ENCODE assay signal across 1 cellular context in the genomic region with DNA sequence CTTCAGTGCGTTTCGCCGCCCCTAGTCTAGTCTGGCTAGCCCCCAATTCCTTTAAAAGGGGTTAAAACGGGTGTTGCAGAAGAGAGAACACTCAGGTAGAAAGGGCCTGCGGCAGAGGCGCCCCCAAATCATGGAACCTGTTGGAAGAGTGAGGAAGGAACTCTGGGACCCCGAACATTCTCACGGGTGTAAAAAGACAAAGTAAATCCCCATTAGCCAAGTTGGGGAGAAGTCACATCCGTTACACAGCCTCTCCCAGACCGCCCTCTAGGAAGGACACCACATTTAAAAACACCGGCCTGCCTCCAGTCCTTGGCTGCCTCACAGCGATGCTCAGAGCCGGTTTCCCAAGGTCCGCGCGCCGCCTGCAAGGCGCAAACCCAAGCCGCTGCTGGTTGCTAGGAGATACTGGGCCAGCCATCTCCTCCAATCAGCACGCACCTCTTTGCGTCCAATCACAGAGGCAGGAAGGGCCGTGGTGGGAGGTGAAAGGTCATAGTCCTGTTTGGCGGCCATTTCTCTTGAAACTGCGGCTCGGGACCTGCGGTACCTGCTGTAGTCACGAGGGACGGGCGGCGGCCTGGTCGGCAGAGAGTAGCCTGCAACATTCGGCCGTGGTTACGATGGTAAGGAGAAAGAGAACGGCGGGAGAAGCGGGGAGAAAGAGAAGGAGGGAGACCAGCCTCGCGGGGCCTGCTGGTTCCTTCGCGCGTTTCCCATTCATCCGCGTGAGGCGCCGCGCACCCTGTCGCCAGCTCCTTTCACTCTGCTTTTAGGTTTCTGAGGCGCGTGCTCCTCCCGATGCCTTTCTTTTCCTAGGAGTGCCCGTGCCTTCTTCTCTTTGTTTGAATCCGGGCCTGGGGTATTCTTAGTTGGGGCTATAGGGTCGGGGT.
A peak's percentile ranks its signal among the peaks of the same experiment; 100 is the strongest.
TF ChIP-seq lines count a peak whose summit lies in the region.

A gene (plus strand): TSS at position 502 of the 893 bp plus-strand sequence. CDS start 122 bp downstream, at position 624.

TF ChIP-seq in HepG2, 621 proteins besides CTCF, POLR2A, EP300 and RAD21 (continued from another document and continues in another):
- TF ChIP-seq, protein P1, sequence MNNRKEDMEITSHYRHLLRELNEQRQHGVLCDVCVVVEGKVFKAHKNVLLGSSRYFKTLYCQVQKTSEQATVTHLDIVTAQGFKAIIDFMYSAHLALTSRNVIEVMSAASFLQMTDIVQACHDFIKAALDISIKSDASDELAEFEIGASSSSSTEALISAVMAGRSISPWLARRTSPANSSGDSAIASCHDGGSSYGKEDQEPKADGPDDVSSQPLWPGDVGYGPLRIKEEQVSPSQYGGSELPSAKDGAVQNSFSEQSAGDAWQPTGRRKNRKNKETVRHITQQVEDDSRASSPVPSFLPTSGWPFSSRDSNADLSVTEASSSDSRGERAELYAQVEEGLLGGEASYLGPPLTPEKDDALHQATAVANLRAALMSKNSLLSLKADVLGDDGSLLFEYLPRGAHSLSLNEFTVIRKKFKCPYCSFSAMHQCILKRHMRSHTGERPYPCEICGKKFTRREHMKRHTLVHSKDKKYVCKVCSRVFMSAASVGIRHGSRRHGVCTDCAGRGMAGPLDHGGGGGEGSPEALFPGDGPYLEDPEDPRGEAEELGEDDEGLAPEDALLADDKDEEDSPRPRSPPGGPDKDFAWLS (CRISPR knock-in tag; IDR thresholded peaks at IDR 0.05; ENCODE audit: borderline replicate concordance): no peak
- TF ChIP-seq SMC3 (IDR thresholded peaks at IDR 0.05; ENCODE audit: low read length) (no peak), GZF1 (CRISPR knock-in tag; IDR thresholded peaks at IDR 0.05) (0 out of 2 replicates have a peak, but pooled peaks have one; percentile 65), SOX6 (IDR thresholded peaks at IDR 0.05) (no peak), SOX6 (CRISPR knock-in tag; IDR thresholded peaks at IDR 0.05) (peak; percentile 61; the same call in 1 of the 2 replicates), ATF7-NPFF (CRISPR knock-in tag; IDR thresholded peaks at IDR 0.05; ENCODE audit: low read depth) (no peak), ZSCAN30 (CRISPR knock-in tag; IDR thresholded peaks at IDR 0.05) (no peak), PAWR (CRISPR knock-in tag; IDR thresholded peaks at IDR 0.05; ENCODE audit: borderline replicate concordance) (no peak), PRMT3 (CRISPR knock-in tag; IDR thresholded peaks at IDR 0.05; ENCODE audit: borderline replicate concordance, low read depth) (no peak), ZNF501 (CRISPR knock-in tag; IDR thresholded peaks at IDR 0.05) (peak; percentile 85), ZNF703 (CRISPR knock-in tag; IDR thresholded peaks at IDR 0.05; ENCODE audit: borderline replicate concordance) (no peak), ZNF567 (CRISPR knock-in tag; IDR thresholded peaks at IDR 0.05; ENCODE audit: borderline replicate concordance) (no peak; the same call in 1 of the 2 replicates), JDP2 (CRISPR knock-in tag; IDR thresholded peaks at IDR 0.05; ENCODE audit: borderline replicate concordance) (no peak), ZSCAN20 (CRISPR knock-in tag; IDR thresholded peaks at IDR 0.05; ENCODE audit: borderline replicate concordance) (0 out of 2 replicates have a peak, but pooled peaks have one; percentile 42), JUND (CRISPR knock-in tag; IDR thresholded peaks at IDR 0.05) (no peak), ZNF616 (CRISPR knock-in tag; IDR thresholded peaks at IDR 0.05; ENCODE audit: low read depth) (no peak), SMYD3 (CRISPR knock-in tag; IDR thresholded peaks at IDR 0.05) (0 out of 2 replicates have a peak, but pooled peaks have one; percentile 17), NKX3-1 (CRISPR knock-in tag; IDR thresholded peaks at IDR 0.05) (peak; percentile 63; the same call in 1 of the 2 replicates), ARNT (IDR thresholded peaks at IDR 0.05) (no peak), ZNF547 (CRISPR knock-in tag; IDR thresholded peaks at IDR 0.05) (0 out of 2 replicates have a peak, but pooled peaks have one; percentile 43), ZNF891 (CRISPR knock-in tag; IDR thresholded peaks at IDR 0.05) (peak; percentile 63; the same call in 1 of the 2 replicates), ZNF292 (CRISPR knock-in tag; IDR thresholded peaks at IDR 0.05; ENCODE audit: borderline replicate concordance, low read depth) (peak; percentile 62; the same call in 1 of the 2 replicates)
- TF ChIP-seq, protein P2, sequence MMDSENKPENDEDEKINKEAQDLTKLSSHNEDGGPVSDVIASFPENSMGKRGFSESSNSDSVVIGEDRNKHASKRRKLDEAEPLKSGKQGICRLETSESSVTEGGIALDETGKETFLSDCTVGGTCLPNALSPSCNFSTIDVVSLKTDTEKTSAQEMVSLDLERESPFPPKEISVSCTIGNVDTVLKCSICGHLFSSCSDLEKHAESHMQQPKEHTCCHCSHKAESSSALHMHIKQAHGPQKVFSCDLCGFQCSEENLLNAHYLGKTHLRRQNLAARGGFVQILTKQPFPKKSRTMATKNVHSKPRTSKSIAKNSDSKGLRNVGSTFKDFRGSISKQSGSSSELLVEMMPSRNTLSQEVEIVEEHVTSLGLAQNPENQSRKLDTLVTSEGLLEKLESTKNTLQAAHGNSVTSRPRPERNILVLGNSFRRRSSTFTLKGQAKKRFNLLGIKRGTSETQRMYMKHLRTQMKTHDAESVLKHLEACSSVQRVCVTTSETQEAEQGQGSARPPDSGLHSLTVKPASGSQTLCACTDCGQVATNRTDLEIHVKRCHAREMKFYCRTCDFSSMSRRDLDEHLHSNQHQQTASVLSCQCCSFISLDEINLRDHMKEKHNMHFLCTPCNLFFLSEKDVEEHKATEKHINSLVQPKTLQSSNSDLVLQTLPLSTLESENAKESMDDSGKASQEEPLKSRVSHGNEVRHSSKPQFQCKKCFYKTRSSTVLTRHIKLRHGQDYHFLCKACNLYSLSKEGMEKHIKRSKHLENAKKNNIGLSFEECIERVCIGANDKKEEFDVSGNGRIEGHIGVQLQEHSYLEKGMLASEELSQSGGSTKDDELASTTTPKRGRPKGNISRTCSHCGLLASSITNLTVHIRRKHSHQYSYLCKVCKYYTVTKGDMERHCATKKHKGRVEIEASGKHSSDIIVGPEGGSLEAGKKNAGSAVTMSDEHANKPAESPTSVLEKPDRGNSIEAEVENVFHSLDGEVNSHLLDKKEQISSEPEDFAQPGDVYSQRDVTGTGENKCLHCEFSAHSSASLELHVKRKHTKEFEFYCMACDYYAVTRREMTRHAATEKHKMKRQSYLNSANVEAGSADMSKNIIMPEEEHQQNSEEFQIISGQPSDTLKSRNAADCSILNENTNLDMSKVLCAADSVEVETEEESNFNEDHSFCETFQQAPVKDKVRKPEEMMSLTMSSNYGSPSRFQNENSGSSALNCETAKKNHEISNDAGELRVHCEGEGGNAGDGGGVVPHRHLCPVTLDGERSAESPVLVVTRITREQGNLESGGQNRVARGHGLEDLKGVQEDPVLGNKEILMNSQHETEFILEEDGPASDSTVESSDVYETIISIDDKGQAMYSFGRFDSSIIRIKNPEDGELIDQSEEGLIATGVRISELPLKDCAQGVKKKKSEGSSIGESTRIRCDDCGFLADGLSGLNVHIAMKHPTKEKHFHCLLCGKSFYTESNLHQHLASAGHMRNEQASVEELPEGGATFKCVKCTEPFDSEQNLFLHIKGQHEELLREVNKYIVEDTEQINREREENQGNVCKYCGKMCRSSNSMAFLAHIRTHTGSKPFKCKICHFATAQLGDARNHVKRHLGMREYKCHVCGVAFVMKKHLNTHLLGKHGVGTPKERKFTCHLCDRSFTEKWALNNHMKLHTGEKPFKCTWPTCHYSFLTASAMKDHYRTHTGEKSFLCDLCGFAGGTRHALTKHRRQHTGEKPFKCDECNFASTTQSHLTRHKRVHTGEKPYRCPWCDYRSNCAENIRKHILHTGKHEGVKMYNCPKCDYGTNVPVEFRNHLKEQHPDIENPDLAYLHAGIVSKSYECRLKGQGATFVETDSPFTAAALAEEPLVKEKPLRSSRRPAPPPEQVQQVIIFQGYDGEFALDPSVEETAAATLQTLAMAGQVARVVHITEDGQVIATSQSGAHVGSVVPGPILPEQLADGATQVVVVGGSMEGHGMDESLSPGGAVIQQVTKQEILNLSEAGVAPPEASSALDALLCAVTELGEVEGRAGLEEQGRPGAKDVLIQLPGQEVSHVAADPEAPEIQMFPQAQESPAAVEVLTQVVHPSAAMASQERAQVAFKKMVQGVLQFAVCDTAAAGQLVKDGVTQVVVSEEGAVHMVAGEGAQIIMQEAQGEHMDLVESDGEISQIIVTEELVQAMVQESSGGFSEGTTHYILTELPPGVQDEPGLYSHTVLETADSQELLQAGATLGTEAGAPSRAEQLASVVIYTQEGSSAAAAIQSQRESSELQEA (CRISPR knock-in tag; IDR thresholded peaks at IDR 0.05; ENCODE audit: not compliant biosample characterization): peak; percentile 27
- TF ChIP-seq, protein P3, sequence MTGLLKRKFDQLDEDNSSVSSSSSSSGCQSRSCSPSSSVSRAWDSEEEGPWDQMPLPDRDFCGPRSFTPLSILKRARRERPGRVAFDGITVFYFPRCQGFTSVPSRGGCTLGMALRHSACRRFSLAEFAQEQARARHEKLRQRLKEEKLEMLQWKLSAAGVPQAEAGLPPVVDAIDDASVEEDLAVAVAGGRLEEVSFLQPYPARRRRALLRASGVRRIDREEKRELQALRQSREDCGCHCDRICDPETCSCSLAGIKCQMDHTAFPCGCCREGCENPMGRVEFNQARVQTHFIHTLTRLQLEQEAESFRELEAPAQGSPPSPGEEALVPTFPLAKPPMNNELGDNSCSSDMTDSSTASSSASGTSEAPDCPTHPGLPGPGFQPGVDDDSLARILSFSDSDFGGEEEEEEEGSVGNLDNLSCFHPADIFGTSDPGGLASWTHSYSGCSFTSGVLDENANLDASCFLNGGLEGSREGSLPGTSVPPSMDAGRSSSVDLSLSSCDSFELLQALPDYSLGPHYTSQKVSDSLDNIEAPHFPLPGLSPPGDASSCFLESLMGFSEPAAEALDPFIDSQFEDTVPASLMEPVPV (CRISPR knock-in tag; IDR thresholded peaks at IDR 0.05): peak; percentile 68; the same call in 1 of the 2 replicates
- TF ChIP-seq, protein P4, sequence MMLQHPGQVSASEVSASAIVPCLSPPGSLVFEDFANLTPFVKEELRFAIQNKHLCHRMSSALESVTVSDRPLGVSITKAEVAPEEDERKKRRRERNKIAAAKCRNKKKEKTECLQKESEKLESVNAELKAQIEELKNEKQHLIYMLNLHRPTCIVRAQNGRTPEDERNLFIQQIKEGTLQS (CRISPR knock-in tag; IDR thresholded peaks at IDR 0.05): no peak
- TF ChIP-seq, protein P5, sequence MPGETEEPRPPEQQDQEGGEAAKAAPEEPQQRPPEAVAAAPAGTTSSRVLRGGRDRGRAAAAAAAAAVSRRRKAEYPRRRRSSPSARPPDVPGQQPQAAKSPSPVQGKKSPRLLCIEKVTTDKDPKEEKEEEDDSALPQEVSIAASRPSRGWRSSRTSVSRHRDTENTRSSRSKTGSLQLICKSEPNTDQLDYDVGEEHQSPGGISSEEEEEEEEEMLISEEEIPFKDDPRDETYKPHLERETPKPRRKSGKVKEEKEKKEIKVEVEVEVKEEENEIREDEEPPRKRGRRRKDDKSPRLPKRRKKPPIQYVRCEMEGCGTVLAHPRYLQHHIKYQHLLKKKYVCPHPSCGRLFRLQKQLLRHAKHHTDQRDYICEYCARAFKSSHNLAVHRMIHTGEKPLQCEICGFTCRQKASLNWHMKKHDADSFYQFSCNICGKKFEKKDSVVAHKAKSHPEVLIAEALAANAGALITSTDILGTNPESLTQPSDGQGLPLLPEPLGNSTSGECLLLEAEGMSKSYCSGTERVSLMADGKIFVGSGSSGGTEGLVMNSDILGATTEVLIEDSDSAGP (CRISPR knock-in tag; IDR thresholded peaks at IDR 0.05; ENCODE audit: borderline replicate concordance): peak; percentile 86
- TF ChIP-seq, protein P6, sequence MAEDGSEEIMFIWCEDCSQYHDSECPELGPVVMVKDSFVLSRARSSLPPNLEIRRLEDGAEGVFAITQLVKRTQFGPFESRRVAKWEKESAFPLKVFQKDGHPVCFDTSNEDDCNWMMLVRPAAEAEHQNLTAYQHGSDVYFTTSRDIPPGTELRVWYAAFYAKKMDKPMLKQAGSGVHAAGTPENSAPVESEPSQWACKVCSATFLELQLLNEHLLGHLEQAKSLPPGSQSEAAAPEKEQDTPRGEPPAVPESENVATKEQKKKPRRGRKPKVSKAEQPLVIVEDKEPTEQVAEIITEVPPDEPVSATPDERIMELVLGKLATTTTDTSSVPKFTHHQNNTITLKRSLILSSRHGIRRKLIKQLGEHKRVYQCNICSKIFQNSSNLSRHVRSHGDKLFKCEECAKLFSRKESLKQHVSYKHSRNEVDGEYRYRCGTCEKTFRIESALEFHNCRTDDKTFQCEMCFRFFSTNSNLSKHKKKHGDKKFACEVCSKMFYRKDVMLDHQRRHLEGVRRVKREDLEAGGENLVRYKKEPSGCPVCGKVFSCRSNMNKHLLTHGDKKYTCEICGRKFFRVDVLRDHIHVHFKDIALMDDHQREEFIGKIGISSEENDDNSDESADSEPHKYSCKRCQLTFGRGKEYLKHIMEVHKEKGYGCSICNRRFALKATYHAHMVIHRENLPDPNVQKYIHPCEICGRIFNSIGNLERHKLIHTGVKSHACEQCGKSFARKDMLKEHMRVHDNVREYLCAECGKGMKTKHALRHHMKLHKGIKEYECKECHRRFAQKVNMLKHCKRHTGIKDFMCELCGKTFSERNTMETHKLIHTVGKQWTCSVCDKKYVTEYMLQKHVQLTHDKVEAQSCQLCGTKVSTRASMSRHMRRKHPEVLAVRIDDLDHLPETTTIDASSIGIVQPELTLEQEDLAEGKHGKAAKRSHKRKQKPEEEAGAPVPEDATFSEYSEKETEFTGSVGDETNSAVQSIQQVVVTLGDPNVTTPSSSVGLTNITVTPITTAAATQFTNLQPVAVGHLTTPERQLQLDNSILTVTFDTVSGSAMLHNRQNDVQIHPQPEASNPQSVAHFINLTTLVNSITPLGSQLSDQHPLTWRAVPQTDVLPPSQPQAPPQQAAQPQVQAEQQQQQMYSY (CRISPR knock-in tag; IDR thresholded peaks at IDR 0.05): no peak
- TF ChIP-seq, protein P7, sequence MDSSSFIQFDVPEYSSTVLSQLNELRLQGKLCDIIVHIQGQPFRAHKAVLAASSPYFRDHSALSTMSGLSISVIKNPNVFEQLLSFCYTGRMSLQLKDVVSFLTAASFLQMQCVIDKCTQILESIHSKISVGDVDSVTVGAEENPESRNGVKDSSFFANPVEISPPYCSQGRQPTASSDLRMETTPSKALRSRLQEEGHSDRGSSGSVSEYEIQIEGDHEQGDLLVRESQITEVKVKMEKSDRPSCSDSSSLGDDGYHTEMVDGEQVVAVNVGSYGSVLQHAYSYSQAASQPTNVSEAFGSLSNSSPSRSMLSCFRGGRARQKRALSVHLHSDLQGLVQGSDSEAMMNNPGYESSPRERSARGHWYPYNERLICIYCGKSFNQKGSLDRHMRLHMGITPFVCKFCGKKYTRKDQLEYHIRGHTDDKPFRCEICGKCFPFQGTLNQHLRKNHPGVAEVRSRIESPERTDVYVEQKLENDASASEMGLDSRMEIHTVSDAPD (CRISPR knock-in tag; IDR thresholded peaks at IDR 0.05): peak; percentile 37; the same call in 1 of the 2 replicates
- TF ChIP-seq, protein P8, sequence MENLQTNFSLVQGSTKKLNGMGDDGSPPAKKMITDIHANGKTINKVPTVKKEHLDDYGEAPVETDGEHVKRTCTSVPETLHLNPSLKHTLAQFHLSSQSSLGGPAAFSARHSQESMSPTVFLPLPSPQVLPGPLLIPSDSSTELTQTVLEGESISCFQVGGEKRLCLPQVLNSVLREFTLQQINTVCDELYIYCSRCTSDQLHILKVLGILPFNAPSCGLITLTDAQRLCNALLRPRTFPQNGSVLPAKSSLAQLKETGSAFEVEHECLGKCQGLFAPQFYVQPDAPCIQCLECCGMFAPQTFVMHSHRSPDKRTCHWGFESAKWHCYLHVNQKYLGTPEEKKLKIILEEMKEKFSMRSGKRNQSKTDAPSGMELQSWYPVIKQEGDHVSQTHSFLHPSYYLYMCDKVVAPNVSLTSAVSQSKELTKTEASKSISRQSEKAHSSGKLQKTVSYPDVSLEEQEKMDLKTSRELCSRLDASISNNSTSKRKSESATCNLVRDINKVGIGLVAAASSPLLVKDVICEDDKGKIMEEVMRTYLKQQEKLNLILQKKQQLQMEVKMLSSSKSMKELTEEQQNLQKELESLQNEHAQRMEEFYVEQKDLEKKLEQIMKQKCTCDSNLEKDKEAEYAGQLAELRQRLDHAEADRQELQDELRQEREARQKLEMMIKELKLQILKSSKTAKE (CRISPR knock-in tag; IDR thresholded peaks at IDR 0.05; ENCODE audit: borderline replicate concordance): no peak
